Comparison of ENCODE assay signal across 1 cellular context in the genomic region with DNA sequence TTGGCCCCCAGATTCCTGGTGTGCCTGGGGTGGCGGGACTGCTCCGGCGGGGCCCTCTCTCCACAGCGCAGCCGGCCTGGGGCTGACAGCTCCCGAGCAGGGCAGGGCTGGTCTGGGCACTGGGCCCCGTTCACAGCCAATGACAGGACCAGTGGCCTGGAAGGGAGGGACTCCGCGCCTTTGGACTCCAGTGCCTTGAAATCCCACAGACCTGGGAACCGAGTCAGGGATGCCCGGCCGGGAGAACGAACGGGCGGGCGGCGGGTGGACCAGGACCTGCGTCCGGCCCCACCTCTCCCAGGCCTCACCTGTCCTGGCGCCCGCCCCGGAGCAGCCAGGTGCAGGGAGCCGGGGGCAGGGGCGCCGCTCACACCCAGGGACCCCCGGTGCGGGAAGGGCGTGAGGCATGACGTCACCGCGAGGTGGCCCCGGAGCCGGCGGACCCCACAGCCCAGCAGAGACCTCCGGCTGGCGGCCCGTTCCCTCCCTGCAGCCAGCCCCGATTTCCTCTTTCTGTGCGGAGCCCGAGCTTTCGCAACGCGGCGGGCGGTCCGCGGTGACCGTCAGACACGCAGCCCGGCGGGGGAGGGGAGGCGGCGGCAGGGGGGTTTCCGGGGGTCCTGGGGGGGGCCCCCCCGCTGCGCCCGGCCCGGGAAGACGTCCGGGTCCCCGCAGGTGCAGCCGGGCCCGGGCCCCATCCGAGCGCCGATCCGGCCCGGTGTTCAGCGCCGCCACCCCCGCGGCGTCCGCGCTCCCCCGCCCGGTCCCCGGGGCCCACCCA.
TF ChIP-seq lines count a peak whose summit lies in the region.

No MANE protein-coding gene starts in this region.

TF ChIP-seq in K562, 482 proteins besides CTCF, POLR2A, EP300 and RAD21:
- TF ChIP-seq NFIX (CRISPR knock-in tag; IDR thresholded peaks at IDR 0.05; ENCODE audit: low read depth) (no peak), ZBTB7A (IDR thresholded peaks at IDR 0.05; ENCODE audit: borderline replicate concordance, control insufficient read depth, low read depth, low read length) (0 out of 2 replicates have a peak, but pooled peaks have one; percentile 12), SPI1 (IDR thresholded peaks at IDR 0.05; ENCODE audit: borderline replicate concordance, low read depth, low read length) (peak; percentile 32; the same call in 1 of the 2 replicates), U2AF2 (optimal IDR thresholded peaks at IDR 0.05; ENCODE audit: low read depth, low read length) (no peak), ATF7 (IDR thresholded peaks at IDR 0.05) (0 out of 2 replicates have a peak, but pooled peaks have one; percentile 18), NBN (IDR thresholded peaks at IDR 0.05; ENCODE audit: low read depth) (no peak), JUNB (CRISPR knock-in tag; conservative IDR thresholded peaks at IDR 0.05) (0 out of 2 replicates have a peak, but pooled peaks have one; percentile 7)
